ENCODE assay signal across 25 cellular contexts in the genomic region with DNA sequence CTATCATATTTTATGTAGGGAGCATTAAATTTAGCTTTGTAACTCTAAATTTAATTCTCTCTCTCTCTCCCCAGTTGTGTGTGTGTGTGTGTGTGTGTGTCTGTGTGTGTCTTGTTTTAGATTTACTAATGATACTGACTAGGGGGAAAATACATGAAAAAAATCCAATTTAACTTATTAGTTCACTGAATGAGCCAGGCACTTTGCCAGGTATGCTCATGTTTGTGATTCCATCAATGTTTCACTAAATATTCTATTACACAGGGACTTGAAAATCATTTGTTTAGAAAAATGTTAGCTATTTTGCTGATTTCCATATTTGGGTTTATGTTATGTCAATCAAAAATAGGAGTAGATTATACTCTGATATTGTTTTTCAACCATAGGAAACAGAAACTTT.
"Had no signal": no experiment of that assay in that cellular context is flagged by ENCODE, and none has a peak within 500 bp of the region (broad histone marks: within the 10 kb centered on the region; RNA-seq: fewer than 3 reads in every experiment).

No MANE protein-coding gene starts in this region.

- H3K4me1 ChIP-seq: foreskin keratinocyte, pancreas, spleen, tibial artery, upper lobe of left lung, uterus had no signal

- ATAC-seq: esophagus mucosa; foreskin keratinocyte; left cardiac atrium; left ventricle myocardium superior; pancreas; sciatic nerve; stimulated activated memory B cell treated with anti-CD40 and anti-IgM and Interleukin-4, amounts not matched to agents 10 μg/mL and 1 μg/mL and 100 μg/mL, for 72 hours had no signal

- H3K36me3 Mint-ChIP-seq: naive B cell; stimulated activated memory B cell treated with anti-CD40 and anti-IgM and Interleukin-4, amounts not matched to agents 10 μg/mL and 1 μg/mL and 100 μg/mL, for 72 hours had no signal

- H3K27me3 Mint-ChIP-seq: naive B cell; progenitor cell of endocrine pancreas; stimulated activated memory B cell treated with anti-CD40 and anti-IgM and Interleukin-4, amounts not matched to agents 10 μg/mL and 1 μg/mL and 100 μg/mL, for 72 hours; stimulated activated naive CD8-positive, alpha-beta T cell treated with anti-CD3 and anti-CD28 coated beads, Interleukin-15, Interleukin-2, amounts not matched to agents 100 ng/mL and 50 ng/mL, for 24 hours had no signal

- DNase-seq: dorsolateral prefrontal cortex; effector CD8-positive, alpha-beta T cell; foreskin keratinocyte; kidney; left cardiac atrium; left ventricle myocardium superior; mesenchymal stem cell; naive B cell; occipital lobe; pancreas; spleen; stimulated activated CD4-positive, alpha-beta T cell treated with anti-CD3 and anti-CD28 coated beads, Interleukin-15, amount 100 ng/mL, for 24 hours; stimulated activated CD4-positive, alpha-beta T cell treated with anti-CD3 and anti-CD28 coated beads, Interleukin-1b, Interleukin-23, amount 100 ng/mL, for 48 hours; stimulated activated CD4-positive, alpha-beta T cell treated with anti-CD3 and anti-CD28 coated beads, Interleukin-4, amount 100 ng/mL, for 24 hours; tibial artery; upper lobe of left lung; uterus had no signal

- H3K27ac ChIP-seq: coronary artery, dorsolateral prefrontal cortex, foreskin keratinocyte, pancreas, spleen, tibial artery, upper lobe of left lung, uterus had no signal

- H3K9me3 Mint-ChIP-seq: nephron had no signal

- H3K4me3 Mint-ChIP-seq: naive B cell; nephron; stimulated activated memory B cell treated with anti-CD40 and anti-IgM and Interleukin-4, amounts not matched to agents 10 μg/mL and 1 μg/mL and 100 μg/mL, for 72 hours; stimulated activated naive CD8-positive, alpha-beta T cell treated with anti-CD3 and anti-CD28 coated beads, Interleukin-15, Interleukin-2, amounts not matched to agents 100 ng/mL and 50 ng/mL, for 24 hours had no signal

- H3K4me1 Mint-ChIP-seq: naive B cell; nephron; stimulated activated memory B cell treated with anti-CD40 and anti-IgM and Interleukin-4, amounts not matched to agents 10 μg/mL and 1 μg/mL and 100 μg/mL, for 72 hours had no signal

- H3K27ac Mint-ChIP-seq: naive B cell; nephron; progenitor cell of endocrine pancreas; stimulated activated memory B cell treated with anti-CD40 and anti-IgM and Interleukin-4, amounts not matched to agents 10 μg/mL and 1 μg/mL and 100 μg/mL, for 72 hours; stimulated activated naive CD8-positive, alpha-beta T cell treated with anti-CD3 and anti-CD28 coated beads, Interleukin-15, Interleukin-2, amounts not matched to agents 100 ng/mL and 50 ng/mL, for 24 hours had no signal

- H3K4me3 ChIP-seq: coronary artery, dorsolateral prefrontal cortex, lung, pancreas, spleen, tibial artery, upper lobe of left lung, uterus had no signal

- H3K9me3 ChIP-seq: pancreas, tibial artery, upper lobe of left lung, uterus had no signal

- H3K36me3 ChIP-seq: pancreas, spleen, tibial artery, upper lobe of left lung, uterus had no signal
